Comparison of ENCODE assay signal across 14 cellular contexts in genomic region chr12:62843714-62844113, GRCh38.
DNase-seq lines count a peak whose midpoint lies in the region; ATAC-seq and TF ChIP-seq lines count a peak whose summit lies in the region.
"Had no signal": no experiment of that assay in that cellular context is flagged by ENCODE, and none has a peak within 500 bp of the region (broad histone marks: within the 10 kb centered on the region; RNA-seq: fewer than 3 reads in every experiment).

No MANE protein-coding gene starts in this region.

- H3K4me3 ChIP-seq in H7 (ENCODE audit: insufficient read depth, low read depth, low read length), result no peak overlapping the region
- peak overlapping the region; percentile 34 for H3K4me3 ChIP-seq in iPS-20b (ENCODE audit: low read length)
- no peak overlapping the region for H3K4me3 ChIP-seq in neural progenitor cell
- H3K4me3 ChIP-seq in upper lobe of right lung, result no peak overlapping the region

- H3K9ac ChIP-seq in iPS-20b (ENCODE audit: low read depth, low read length) (peak overlapping the region; percentile 17; the same call in 1 of the 2 replicates), neural progenitor cell (no peak overlapping the region)

- H3K27me3 ChIP-seq in H7 (ENCODE audit: control insufficient read depth, insufficient read depth, low read length) (no peaks in the 10 kb centered on the region), iPS-20b (ENCODE audit: insufficient read depth, low read length) (no peaks in the 10 kb centered on the region), neural progenitor cell (no peaks in the 10 kb centered on the region), upper lobe of right lung (no peaks in the 10 kb centered on the region)

- ATAC-seq in upper lobe of right lung (no peak), GM18867 (IDR thresholded peaks at IDR 0.05; ENCODE audit: unreplicated experiment) (no peak), HG03354 (IDR thresholded peaks at IDR 0.05; ENCODE audit: poor library complexity, severe bottlenecking, unreplicated experiment) (no peak)

- H3K9me3 Mint-ChIP-seq in neural progenitor cell, result peaks cover 7% of the 10 kb centered on the region

- intact Hi-C loops in upper lobe of right lung (cut with DNase I), result no loop called here

- H3K4me1 ChIP-seq in iPS-20b (ENCODE audit: insufficient read depth, low read length) (peaks cover 26% of the 10 kb centered on the region), neural progenitor cell (peaks cover 16% of the 10 kb centered on the region), upper lobe of right lung (peaks cover 12% of the 10 kb centered on the region)

- no peak overlapping the region for H3K27ac Mint-ChIP-seq in neural progenitor cell

- H3K9me3 ChIP-seq in iPS-20b (ENCODE audit: insufficient read depth, low read depth, low read length) (no peaks in the 10 kb centered on the region), neural progenitor cell (ENCODE audit: low read depth) (no peaks in the 10 kb centered on the region), upper lobe of right lung (no peaks in the 10 kb centered on the region)

- peaks cover 12% of the 10 kb centered on the region for H3K27me3 Mint-ChIP-seq in neural progenitor cell (ENCODE audit: insufficient read depth, low read depth)

- no peaks in the 10 kb centered on the region for H3K79me2 ChIP-seq in neural progenitor cell (ENCODE audit: low read depth)

- no peaks in the 10 kb centered on the region for H3F3A ChIP-seq in neural progenitor cell (ENCODE audit: low read depth)

- H2AFZ ChIP-seq in neural progenitor cell (replicated peaks), result peak overlapping the region; percentile 86

- DNase-seq in H7, result peak; percentile 32
- peak; percentile 88 for DNase-seq in NCI-H526 treated with DMSO at 0.1 percent for 48 hours (lab: John Stamatoyannopoulos, UW)
- DNase-seq in neural progenitor cell (ENCODE audit: low spot score), result no peak
- no peak for DNase-seq in upper lobe of right lung
- no peak for DNase-seq in NCI-H2171 (lab: John Stamatoyannopoulos, UW)
- DNase-seq: AML-193, MV-4-11, NCI-H1417 treated with DMSO at 0.1 percent for 48 hours, NCI-H2081, NCI-H82, SHP77 treated with DMSO at 0.1 percent for 48 hours had no signal

- peak overlapping the region; percentile 40 for H3K4me2 ChIP-seq in neural progenitor cell

- no peak overlapping the region for H3K27ac ChIP-seq in iPS-20b (ENCODE audit: low read length)
- no peak overlapping the region for H3K27ac ChIP-seq in neural progenitor cell
- no peak overlapping the region for H3K27ac ChIP-seq in upper lobe of right lung

- H3K4me3 Mint-ChIP-seq in neural progenitor cell, result no peak overlapping the region

- H3K36me3 ChIP-seq in H7 (replicated peaks; ENCODE audit: control insufficient read depth, insufficient read depth, low read length), result no peaks in the 10 kb centered on the region
- no peaks in the 10 kb centered on the region for H3K36me3 ChIP-seq in iPS-20b (ENCODE audit: insufficient read depth, low read depth, low read length)
- H3K36me3 ChIP-seq in neural progenitor cell, result no peaks in the 10 kb centered on the region
- H3K36me3 ChIP-seq in upper lobe of right lung, result no peaks in the 10 kb centered on the region

- peaks cover 9% of the 10 kb centered on the region for H3K36me3 Mint-ChIP-seq in neural progenitor cell

- TF ChIP-seq CTCF in neural progenitor cell (IDR thresholded peaks at IDR 0.05) (no peak), upper lobe of right lung (IDR thresholded peaks at IDR 0.05) (no peak)

- peaks cover 39% of the 10 kb centered on the region for H3K4me1 Mint-ChIP-seq in neural progenitor cell

- no peaks in the 10 kb centered on the region for H4K20me1 ChIP-seq in neural progenitor cell (ENCODE audit: low read depth)

Comparison
In these comparisons a context has a peak if more than half of its experiments do, and no peak if none do; other contexts are left out.
1. DNase-seq: peak in H7 (single experiment) and NCI-H526 treated with DMSO at 0.1 percent for 48 hours (single experiment); none in neural progenitor cell (single experiment), upper lobe of right lung (single experiment) and NCI-H2171 (single experiment).